In the genomic region with DNA sequence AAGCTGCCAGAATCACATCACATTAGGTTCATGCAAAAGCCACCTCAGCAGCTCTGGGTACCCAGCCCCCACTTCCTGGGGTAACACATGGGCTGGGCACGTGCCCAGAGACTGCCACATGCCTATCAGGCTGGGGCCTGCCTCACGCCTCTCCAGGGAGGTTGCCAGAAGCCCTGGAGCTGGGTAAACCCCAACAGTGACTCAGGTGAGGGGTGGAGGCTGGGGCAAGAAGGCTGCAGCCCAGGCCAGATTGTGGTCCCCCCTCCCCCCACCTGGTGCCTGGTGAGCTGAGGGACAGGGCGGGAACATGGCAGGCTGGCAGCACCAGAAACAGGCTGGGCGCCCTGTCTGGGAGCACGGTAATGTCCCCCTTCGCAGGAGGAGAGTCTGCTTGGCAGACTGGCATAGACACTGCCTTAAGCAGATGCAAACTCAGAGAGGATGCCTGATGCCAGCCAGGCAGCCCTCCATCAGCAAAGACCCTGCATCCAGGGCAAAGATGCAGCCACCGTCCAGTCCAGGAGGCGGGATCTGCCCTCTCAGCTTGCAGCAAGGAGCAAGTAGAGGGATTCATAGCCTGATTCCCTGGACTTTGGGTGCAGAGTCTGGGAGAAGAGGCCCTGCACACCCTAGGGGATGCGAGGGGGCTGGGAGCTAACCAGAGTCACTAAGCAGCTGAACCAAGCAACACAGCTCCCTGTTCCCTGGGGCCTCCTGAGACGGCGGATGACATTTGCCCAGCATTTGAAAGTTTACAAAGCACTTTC, we compare ENCODE assay signal across 10 cellular contexts. TPM values are rescaled to one million over a fixed set of nuclear protein-coding genes. Genes with fewer than 3 reads are reported as not detected.
DNase-seq lines count a peak whose midpoint lies in the region; ATAC-seq and TF ChIP-seq lines count a peak whose summit lies in the region.
"Had no signal": no experiment of that assay in that cellular context is flagged by ENCODE, and none has a peak within 500 bp of the region (broad histone marks: within the 10 kb centered on the region; RNA-seq: fewer than 3 reads in every experiment).

No MANE protein-coding gene starts in this region.

- peaks cover 12% of the 10 kb centered on the region for H3K4me1 Mint-ChIP-seq in CD4-positive, alpha-beta T cell (ENCODE audit: low read depth)
- peaks cover 54% of the 10 kb centered on the region for H3K4me1 Mint-ChIP-seq in nephron progenitor cell

- no peaks in the 10 kb centered on the region for H3K9me3 ChIP-seq in CD4-positive, alpha-beta T cell (ENCODE audit: control insufficient read depth, low read length)

- no peaks in the 10 kb centered on the region for H3K36me3 Mint-ChIP-seq in CD4-positive, alpha-beta T cell (ENCODE audit: low read depth)
- no peaks in the 10 kb centered on the region for H3K36me3 Mint-ChIP-seq in nephron progenitor cell (ENCODE audit: low read depth)

- intact Hi-C loops in CD4-positive, alpha-beta T cell (cut with DNase I, micrococcal nuclease), result no loop called here

- no peak for TF ChIP-seq CTCF in CD4-positive, alpha-beta T cell (IDR thresholded peaks at IDR 0.05)
- TF ChIP-seq CTCF in nephron progenitor cell (IDR thresholded peaks at IDR 0.05), result no peak

- no peak overlapping the region for H3K4me3 Mint-ChIP-seq in CD4-positive, alpha-beta T cell
- H3K4me3 Mint-ChIP-seq in nephron progenitor cell, result no peak overlapping the region

- POLR2A ChIA-PET in CD4-positive, alpha-beta T cell (lab: Charles Lee), result no interaction called here

- H3K27me3 Mint-ChIP-seq in CD4-positive, alpha-beta T cell, result no peaks in the 10 kb centered on the region
- H3K27me3 Mint-ChIP-seq in nephron progenitor cell (ENCODE audit: low read depth, poor library complexity), result peaks cover 11% of the 10 kb centered on the region

- H3K9me3 Mint-ChIP-seq in CD4-positive, alpha-beta T cell, result no peaks in the 10 kb centered on the region
- H3K9me3 Mint-ChIP-seq in nephron progenitor cell, result no peaks in the 10 kb centered on the region

- DNase-seq in CD4-positive, alpha-beta T cell, result peak in 8 of 10 experiments; percentile 5 to 57 (median 13)
- DNase-seq in HUDEP-2 (lab: John Stamatoyannopoulos, UW; ENCODE audit: unreplicated experiment in 76 of 76) (peak in 52 of 76 experiments; percentile 3 to 62 (median 28)), glomerular visceral epithelial cell (ENCODE audit: extremely low spot score) (peak; percentile 90), nephron progenitor cell (no peak), RKO (ENCODE audit: low spot score) (no peak)
- peak; percentile 11 to 20 for DNase-seq in activated CD4-positive, alpha-beta T cell treated with anti-CD3 and anti-CD28 coated beads, Interleukin-2, amount 50 U/mL, for 4 hours
- DNase-seq: COR-L47, midbrain had no signal

- peak overlapping the region; percentile 5 for H3K27ac Mint-ChIP-seq in CD4-positive, alpha-beta T cell
- no peak overlapping the region for H3K27ac Mint-ChIP-seq in nephron progenitor cell

- CTCF ChIA-PET in CD4-positive, alpha-beta T cell (lab: Charles Lee), result interaction anchor here (0.7 kb wide), 1 partner anchor 28 kb away, joined by 3 read pairs; no protein-coding TSS in a partner anchor

- H3K27ac ChIP-seq in CD4-positive, alpha-beta T cell (ENCODE audit: low read depth, low read length), result no peak overlapping the region

- H3K27me3 ChIP-seq in CD4-positive, alpha-beta T cell (ENCODE audit: control insufficient read depth, insufficient read depth, low read length), result no peaks in the 10 kb centered on the region

- ATAC-seq in CD4-positive, alpha-beta T cell (ENCODE audit: poor library complexity), result peak; percentile 97
- ATAC-seq in GM19397 (IDR thresholded peaks at IDR 0.05; ENCODE audit: unreplicated experiment) (no peak), HG02870 (IDR thresholded peaks at IDR 0.05; ENCODE audit: unreplicated experiment) (no peak)

RNA-seq across cellular contexts. Expression of a gene that starts 28.8 kb away (rescaled TPM):
- total RNA-seq in CD4-positive, alpha-beta T cell, result under 1 TPM; 0.11 to 0.22 TPM

RNA-seq across cellular contexts. Expression of a gene that starts 51.8 kb away (rescaled TPM):
- total RNA-seq in CD4-positive, alpha-beta T cell, result not detected

Comparison
In these comparisons a context has a peak if more than half of its experiments do, and no peak if none do; other contexts are left out.
1. DNase-seq: peak in CD4-positive, alpha-beta T cell (8 of 10), HUDEP-2 (52 of 76), activated CD4-positive, alpha-beta T cell treated with anti-CD3 and anti-CD28 coated beads, Interleukin-2, amount 50 U/mL, for 4 hours (2 of 2) and glomerular visceral epithelial cell (single experiment); none in nephron progenitor cell (single experiment) and RKO (single experiment).